ENCODE assay signal across 1 cellular context in genomic region chr5:4893063-4893744, GRCh38.
TF ChIP-seq lines count a peak whose summit lies in the region.

No MANE protein-coding gene starts in this region.

TF ChIP-seq in GM23338, 12 proteins besides CTCF, POLR2A, EP300 and RAD21:
- no peak for TF ChIP-seq REST (IDR thresholded peaks at IDR 0.05; ENCODE audit: unreplicated experiment)
- no peak for TF ChIP-seq EZH2phosphoT487 (IDR thresholded peaks at IDR 0.05; ENCODE audit: unreplicated experiment)
- no peak for TF ChIP-seq ZNF331 (CRISPR knock-in tag; IDR thresholded peaks at IDR 0.05; ENCODE audit: low read depth)
- TF ChIP-seq EZH2 (IDR thresholded peaks at IDR 0.05; ENCODE audit: low read depth, unreplicated experiment), result no peak
- no peak for TF ChIP-seq STAT1 (IDR thresholded peaks at IDR 0.05; ENCODE audit: unreplicated experiment)
- TF ChIP-seq ZNF114 (CRISPR knock-in tag; IDR thresholded peaks at IDR 0.05), result no peak
- TF ChIP-seq CREB1 (CRISPR knock-in tag; IDR thresholded peaks at IDR 0.05; ENCODE audit: low read depth), result no peak
